29 cellular contexts compared by ENCODE assay signal in genomic region chr2:84187258-84187657, GRCh38.
"Had no signal": no experiment of that assay in that cellular context is flagged by ENCODE, and none has a peak within 500 bp of the region (broad histone marks: within the 10 kb centered on the region; RNA-seq: fewer than 3 reads in every experiment).

No MANE protein-coding gene starts in this region.

- H3K27me3 Mint-ChIP-seq: progenitor cell of endocrine pancreas; stimulated activated memory B cell treated with anti-CD40 and anti-IgM and Interleukin-4, amounts not matched to agents 10 μg/mL and 1 μg/mL and 100 μg/mL, for 72 hours had no signal

- H3K4me3 Mint-ChIP-seq: immature natural killer cell; mesothelial cell of epicardium; naive B cell; natural killer cell; stimulated activated memory B cell treated with anti-CD40 and anti-IgM and Interleukin-4, amounts not matched to agents 10 μg/mL and 1 μg/mL and 100 μg/mL, for 72 hours; stimulated activated naive CD8-positive, alpha-beta T cell treated with anti-CD3 and anti-CD28 coated beads, Interleukin-15, amount 100 ng/mL, for 72 hours; type B pancreatic cell had no signal

- H3K27ac Mint-ChIP-seq: immature natural killer cell; mesothelial cell of epicardium; naive B cell; natural killer cell; progenitor cell of endocrine pancreas; stimulated activated memory B cell treated with anti-CD40 and anti-IgM and Interleukin-4, amounts not matched to agents 10 μg/mL and 1 μg/mL and 100 μg/mL, for 72 hours; stimulated activated naive CD8-positive, alpha-beta T cell treated with anti-CD3 and anti-CD28 coated beads, Interleukin-15, amount 100 ng/mL, for 72 hours; type B pancreatic cell had no signal

- H3K9me3 ChIP-seq: left lung, lower lobe of right lung, neutrophil, right atrium auricular region, right lobe of liver, tibial nerve, uterus had no signal

- H3K27me3 ChIP-seq: left lung, neutrophil, right atrium auricular region, right lobe of liver, tibial nerve, uterus had no signal

- H3K4me3 ChIP-seq: left lung, lower lobe of right lung, right atrium auricular region, right lobe of liver, smooth muscle cell, tibial nerve, uterus had no signal

- H3K36me3 Mint-ChIP-seq: immature natural killer cell; mesothelial cell of epicardium; naive B cell; natural killer cell; stimulated activated memory B cell treated with anti-CD40 and anti-IgM and Interleukin-4, amounts not matched to agents 10 μg/mL and 1 μg/mL and 100 μg/mL, for 72 hours; type B pancreatic cell had no signal

- H3K9me3 Mint-ChIP-seq: mesothelial cell of epicardium; natural killer cell; stimulated activated memory B cell treated with anti-CD40 and anti-IgM and Interleukin-4, amounts not matched to agents 10 μg/mL and 1 μg/mL and 100 μg/mL, for 72 hours; stimulated activated naive CD8-positive, alpha-beta T cell treated with anti-CD3 and anti-CD28 coated beads, Interleukin-15, amount 100 ng/mL, for 72 hours; type B pancreatic cell had no signal

- H2AFZ ChIP-seq: parathyroid adenoma had no signal

- H3K4me2 ChIP-seq: smooth muscle cell had no signal

- H3K4me1 Mint-ChIP-seq: immature natural killer cell; mesothelial cell of epicardium; naive B cell; natural killer cell; stimulated activated memory B cell treated with anti-CD40 and anti-IgM and Interleukin-4, amounts not matched to agents 10 μg/mL and 1 μg/mL and 100 μg/mL, for 72 hours; stimulated activated naive CD8-positive, alpha-beta T cell treated with anti-CD3 and anti-CD28 coated beads, Interleukin-15, amount 100 ng/mL, for 72 hours had no signal

- H3K9ac ChIP-seq: parathyroid adenoma had no signal

- H3K4me1 ChIP-seq: left lung, lower lobe of right lung, parathyroid adenoma, right atrium auricular region, right lobe of liver, tibial nerve, uterus had no signal

- H3K79me2 ChIP-seq: parathyroid adenoma had no signal

- H3K36me3 ChIP-seq: left lung, lower lobe of right lung, neutrophil, right atrium auricular region, right lobe of liver, tibial nerve, uterus had no signal

- H3K27ac ChIP-seq: left lung, lower lobe of right lung, neutrophil, parathyroid adenoma, right atrium auricular region, right lobe of liver, tibial nerve, uterus had no signal

- DNase-seq: hypothalamus; immature natural killer cell; kidney; left colon; left lung; lower lobe of right lung; mammary epithelial cell; mesenchymal stem cell; naive B cell; natural killer cell; occipital lobe; right lobe of liver; stimulated activated CD4-positive, alpha-beta T cell treated with anti-CD3 and anti-CD28 coated beads, Interleukin-1b, Interleukin-23, amount 100 ng/mL, for 48 hours; stimulated activated CD4-positive, alpha-beta T cell treated with anti-CD3 and anti-CD28 coated beads, Interleukin-2, amount 100 ng/mL, for 48 hours; stimulated activated CD4-positive, alpha-beta T cell treated with anti-CD3 and anti-CD28 coated beads, Interleukin-4, amount 100 ng/mL, for 4 hours; stimulated activated CD8-positive, alpha-beta memory T cell treated with anti-CD3 and anti-CD28 coated beads, Interleukin-4, amount 100 ng/mL, for 48 hours; stimulated activated naive CD4-positive, alpha-beta T cell treated with Interleukin-2 at 50 U/mL for 16 hours; stimulated activated naive CD8-positive, alpha-beta T cell treated with anti-CD3 and anti-CD28 coated beads, Interleukin-15, amount 100 ng/mL, for 72 hours; substantia nigra; uterus had no signal
